In genomic region chr5:14464101-14464500, GRCh38 we compare ENCODE assay signal across 12 cellular contexts.
DNase-seq lines count a peak whose midpoint lies in the region; ATAC-seq and TF ChIP-seq lines count a peak whose summit lies in the region.
"Had no signal": no experiment of that assay in that cellular context is flagged by ENCODE, and none has a peak within 500 bp of the region (broad histone marks: within the 10 kb centered on the region; RNA-seq: fewer than 3 reads in every experiment).

No MANE protein-coding gene starts in this region.

- CTCF ChIA-PET in Calu3 (lab: Charles Lee) = no interaction called here
- CTCF ChIA-PET in CD4-positive, alpha-beta T cell (lab: Charles Lee) = no interaction called here

- H3K4me1 Mint-ChIP-seq in Calu3 (ENCODE audit: low read depth, unreplicated experiment) (peaks cover 8% of the 10 kb centered on the region), endodermal cell (peaks cover 22% of the 10 kb centered on the region), nephron progenitor cell (peaks cover 76% of the 10 kb centered on the region)
- H3K4me1 Mint-ChIP-seq in effector memory CD8-positive, alpha-beta T cell (ENCODE audit: low read depth in 2 of 2) = no peaks in the 10 kb centered on the region
- H3K4me1 Mint-ChIP-seq in CD4-positive, alpha-beta T cell (ENCODE audit: low read depth) = no peaks in the 10 kb centered on the region

- H3K4me3 ChIP-seq in endodermal cell (ENCODE audit: low read length) = no peak overlapping the region
- H3K4me3 ChIP-seq: thyroid gland had no signal

- H3K36me3 ChIP-seq in endodermal cell (ENCODE audit: control insufficient read depth, insufficient read depth, low read length) = peaks cover 68% of the 10 kb centered on the region

- intact Hi-C loops in Calu3 (cut with micrococcal nuclease; ENCODE audit: unreplicated experiment) = no loop called here
- intact Hi-C loops in CD4-positive, alpha-beta T cell (cut with DNase I, micrococcal nuclease) = no loop called here

- no peak overlapping the region for H3K27ac ChIP-seq in endodermal cell (ENCODE audit: low read depth, low read length)
- H3K27ac ChIP-seq in CD4-positive, alpha-beta T cell (ENCODE audit: low read depth, low read length) = no peak overlapping the region
- H3K27ac ChIP-seq: thyroid gland, VCaP had no signal

- H3K36me3 Mint-ChIP-seq in Calu3 (ENCODE audit: insufficient read depth, unreplicated experiment) (peaks cover 64% of the 10 kb centered on the region), endodermal cell (ENCODE audit: low read depth) (peaks cover 41% of the 10 kb centered on the region), nephron progenitor cell (ENCODE audit: low read depth) (peaks cover 54% of the 10 kb centered on the region)
- peaks cover 9% of the 10 kb centered on the region for H3K36me3 Mint-ChIP-seq in effector memory CD8-positive, alpha-beta T cell (ENCODE audit: insufficient read depth)
- no peaks in the 10 kb centered on the region for H3K36me3 Mint-ChIP-seq in CD4-positive, alpha-beta T cell (ENCODE audit: low read depth)

- ATAC-seq in effector memory CD8-positive, alpha-beta T cell (replicated peaks) = no peak
- no peak for ATAC-seq in CD4-positive, alpha-beta T cell (ENCODE audit: poor library complexity)

- H3K9ac ChIP-seq in endodermal cell (ENCODE audit: extremely low read depth, low read length, poor library complexity, severe bottlenecking) = no peak overlapping the region

- no peaks in the 10 kb centered on the region for H3K27me3 Mint-ChIP-seq in Calu3 (ENCODE audit: unreplicated experiment)
- no peaks in the 10 kb centered on the region for H3K27me3 Mint-ChIP-seq in endodermal cell (ENCODE audit: insufficient read depth)
- peaks cover 3% of the 10 kb centered on the region for H3K27me3 Mint-ChIP-seq in nephron progenitor cell (ENCODE audit: low read depth, poor library complexity)
- H3K27me3 Mint-ChIP-seq in effector memory CD8-positive, alpha-beta T cell = peaks cover 0 to 2% of the 10 kb centered on the region in 2 donors
- no peaks in the 10 kb centered on the region for H3K27me3 Mint-ChIP-seq in CD4-positive, alpha-beta T cell
- H3K27me3 Mint-ChIP-seq: CD4-positive, CD25-positive, alpha-beta regulatory T cell had no signal

- POLR2A ChIA-PET in CD4-positive, alpha-beta T cell (lab: Charles Lee) = interaction anchor here (0.9 kb wide), 1 partner anchor 51 kb away, joined by 5 read pairs; no protein-coding TSS in a partner anchor

- no peak for TF ChIP-seq CTCF in Calu3 (IDR thresholded peaks at IDR 0.05; ENCODE audit: unreplicated experiment)
- TF ChIP-seq CTCF in endodermal cell (conservative IDR thresholded peaks at IDR 0.05) = no peak
- no peak for TF ChIP-seq CTCF in nephron progenitor cell (IDR thresholded peaks at IDR 0.05)
- TF ChIP-seq CTCF in CD4-positive, alpha-beta T cell (IDR thresholded peaks at IDR 0.05) = no peak

- no peaks in the 10 kb centered on the region for H3K9me3 ChIP-seq in endodermal cell (ENCODE audit: control insufficient read depth, low read length)
- no peaks in the 10 kb centered on the region for H3K9me3 ChIP-seq in CD4-positive, alpha-beta T cell (ENCODE audit: control insufficient read depth, low read length)
- H3K9me3 ChIP-seq: thyroid gland had no signal

- no peaks in the 10 kb centered on the region for H3K27me3 ChIP-seq in endodermal cell (ENCODE audit: control insufficient read depth, insufficient read depth, low read length, poor library complexity, severe bottlenecking)
- no peaks in the 10 kb centered on the region for H3K27me3 ChIP-seq in CD4-positive, alpha-beta T cell (ENCODE audit: control insufficient read depth, insufficient read depth, low read length)
- H3K27me3 ChIP-seq: thyroid gland had no signal

- no TSS peak for BruUV-seq in Calu3 (replicated peaks; lab: Mats Ljungman, UMichigan)

- 94 to 100% methylated on average over 2 to 3 of the region's 3 CpGs for WGBS in endodermal cell (ENCODE audit: insufficient coverage in 1 of 2, insufficient read length in 1 of 2), 2 experiments

- no peak overlapping the region for H3K4me3 Mint-ChIP-seq in Calu3 (ENCODE audit: low read depth, unreplicated experiment)
- H3K4me3 Mint-ChIP-seq in endodermal cell = peak overlapping the region; percentile 8
- H3K4me3 Mint-ChIP-seq in nephron progenitor cell = no peak overlapping the region
- H3K4me3 Mint-ChIP-seq in effector memory CD8-positive, alpha-beta T cell = no peak overlapping the region
- no peak overlapping the region for H3K4me3 Mint-ChIP-seq in CD4-positive, alpha-beta T cell

- H3K27ac Mint-ChIP-seq in Calu3 (ENCODE audit: unreplicated experiment) (peak overlapping the region; percentile 71), endodermal cell (no peak overlapping the region), nephron progenitor cell (peak overlapping the region; percentile 88)
- H3K27ac Mint-ChIP-seq in effector memory CD8-positive, alpha-beta T cell = no peak overlapping the region
- no peak overlapping the region for H3K27ac Mint-ChIP-seq in CD4-positive, alpha-beta T cell

- DNase-seq in Calu3 (no peak), NCI-H69 (lab: John Stamatoyannopoulos, UW) (peak; percentile 37), endodermal cell (no peak), nephron progenitor cell (no peak), middle frontal gyrus (ENCODE audit: extremely low spot score, low spot score) (no peak), foreskin melanocyte (no peak)
- no peak for DNase-seq in effector memory CD8-positive, alpha-beta T cell
- DNase-seq in CD4-positive, alpha-beta T cell = no peak
- DNase-seq: SW 1271, thyroid gland had no signal

- no peaks in the 10 kb centered on the region for H3K4me1 ChIP-seq in endodermal cell (ENCODE audit: control insufficient read depth, insufficient read depth, low read length)
- H3K4me1 ChIP-seq: thyroid gland had no signal

- H3K9me3 Mint-ChIP-seq in Calu3 (ENCODE audit: low read depth, unreplicated experiment) (no peaks in the 10 kb centered on the region), endodermal cell (no peaks in the 10 kb centered on the region), nephron progenitor cell (no peaks in the 10 kb centered on the region)
- no peaks in the 10 kb centered on the region for H3K9me3 Mint-ChIP-seq in effector memory CD8-positive, alpha-beta T cell
- no peaks in the 10 kb centered on the region for H3K9me3 Mint-ChIP-seq in CD4-positive, alpha-beta T cell
- H3K9me3 Mint-ChIP-seq: CD4-positive, CD25-positive, alpha-beta regulatory T cell had no signal

Comparison
In these comparisons a context has a peak if more than half of its experiments do, and no peak if none do; other contexts are left out.
1. H3K27ac Mint-ChIP-seq: peak in Calu3 (single experiment) and nephron progenitor cell (single experiment); none in endodermal cell (single experiment), effector memory CD8-positive, alpha-beta T cell (0 of 2) and CD4-positive, alpha-beta T cell (single experiment).